ENCODE assay signal across 8 cellular contexts in genomic region chr22:20858615-20859416, GRCh38.
DNase-seq lines count a peak whose midpoint lies in the region; ATAC-seq and TF ChIP-seq lines count a peak whose summit lies in the region.

PI4KA (minus strand) TSS chr22:20858811; CDS start chr22:20858725, 86 bp downstream.
SNAP29 (plus strand) TSS chr22:20859007; CDS start chr22:20859111, 104 bp downstream.

- ATAC-seq in GM19043 (IDR thresholded peaks at IDR 0.05; ENCODE audit: low read depth, unreplicated experiment) (peak; percentile 91), HG03354 (IDR thresholded peaks at IDR 0.05; ENCODE audit: poor library complexity, severe bottlenecking, unreplicated experiment) (peak; percentile 93)

- peak within 1 kb of the TSS; percentile 89 for H3K4me3 ChIP-seq in AG10803 (ENCODE audit: low read length)

- no peak for TF ChIP-seq CTCF in AG10803 (conservative IDR thresholded peaks at IDR 0.05; ENCODE audit: low read length)

- peak; percentile 99 for DNase-seq in AG10803 (ENCODE audit: low read depth)
- peak; percentile 98 for DNase-seq in NCI-H446 treated with DMSO at 0.1 percent for 48 hours (lab: John Stamatoyannopoulos, UW)
- peak; percentile 99 for DNase-seq in activated CD4-positive, CD25-positive, alpha-beta regulatory T cell treated with anti-CD3 and anti-CD28 coated beads, Interleukin-2, amount 50 U/mL, for 72 hours
- peak; percentile 97 for DNase-seq in cerebellar cortex (ENCODE audit: low spot score)
- peak; percentile 99 for DNase-seq in islet precursor cell
- DNase-seq in stimulated activated CD4-positive, alpha-beta T cell treated with anti-CD3 and anti-CD28 coated beads, Interleukin-12 subunit alpha, Interleukin-12 subunit beta, amount 100 ng/mL, for 4 hours = peak; percentile 97

Comparison
In these comparisons a context has a peak if more than half of its experiments do, and no peak if none do; other contexts are left out.
1. Peak in every context shown above with its lines: DNase-seq, ATAC-seq and H3K4me3 ChIP-seq.